ENCODE assay signal across 25 cellular contexts in genomic region chr9:112694910-112695555, GRCh38.
"Had no signal": no experiment of that assay in that cellular context is flagged by ENCODE, and none has a peak within 500 bp of the region (broad histone marks: within the 10 kb centered on the region; RNA-seq: fewer than 3 reads in every experiment).

No MANE protein-coding gene starts in this region.

- H3K27ac Mint-ChIP-seq: natural killer cell; stimulated activated effector memory CD8-positive, alpha-beta T cell treated with anti-CD3 and anti-CD28 coated beads, Interleukin-12 subunit alpha, Interleukin-12 subunit beta, amount 100 ng/mL, for 72 hours had no signal

- H3K4me3 Mint-ChIP-seq: natural killer cell; stimulated activated effector memory CD8-positive, alpha-beta T cell treated with anti-CD3 and anti-CD28 coated beads, Interleukin-12 subunit alpha, Interleukin-12 subunit beta, amount 100 ng/mL, for 72 hours had no signal

- H3K27ac ChIP-seq: foreskin keratinocyte, gastroesophageal sphincter, heart left ventricle, hepatocyte, left lung, psoas muscle, sigmoid colon, stomach, testis, tibial artery, upper lobe of left lung had no signal

- ATAC-seq: foreskin keratinocyte; gastroesophageal sphincter; heart left ventricle; left cardiac atrium; left lung; natural killer cell; psoas muscle; right cardiac atrium; stimulated activated effector memory CD8-positive, alpha-beta T cell treated with anti-CD3 and anti-CD28 coated beads, Interleukin-12 subunit alpha, Interleukin-12 subunit beta, amount 100 ng/mL, for 72 hours had no signal

- H3K27me3 ChIP-seq: dorsolateral prefrontal cortex, foreskin keratinocyte, gastroesophageal sphincter, heart left ventricle, hepatocyte, left lung, ovary, sigmoid colon, stomach, testis, tibial artery, upper lobe of left lung had no signal

- H3K4me1 Mint-ChIP-seq: stimulated activated effector memory CD8-positive, alpha-beta T cell treated with anti-CD3 and anti-CD28 coated beads, Interleukin-12 subunit alpha, Interleukin-12 subunit beta, amount 100 ng/mL, for 72 hours had no signal

- H3K9me3 ChIP-seq: gastroesophageal sphincter, heart left ventricle, left lung, ovary, psoas muscle, sigmoid colon, stomach, testis, tibial artery, upper lobe of left lung had no signal

- H2AFZ ChIP-seq: hepatocyte had no signal

- H3K4me2 ChIP-seq: hepatocyte had no signal

- H3K36me3 ChIP-seq: ovary had no signal

- H3K4me3 ChIP-seq: dorsolateral prefrontal cortex, gastroesophageal sphincter, heart left ventricle, hepatocyte, left lung, ovary, psoas muscle, sigmoid colon, stomach, testis, tibial artery, upper lobe of left lung had no signal

- DNase-seq: dorsolateral prefrontal cortex; effector CD4-positive, alpha-beta T cell; foreskin keratinocyte; heart left ventricle; left cardiac atrium; left lung; mesendoderm; natural killer cell; occipital lobe; ovary; posterior cingulate gyrus; psoas muscle; right cardiac atrium; sigmoid colon; stimulated activated CD4-positive, alpha-beta T cell treated with anti-CD3 and anti-CD28 coated beads, Interleukin-2, amount 100 ng/mL, for 24 hours; stimulated activated CD4-positive, alpha-beta T cell treated with anti-CD3 and anti-CD28 coated beads, Interleukin-4, amount 100 ng/mL, for 24 hours; stimulated activated naive CD4-positive, alpha-beta T cell treated with Interleukin-2 at 50 U/mL for 16 hours; stomach; substantia nigra; testis; tibial artery; upper lobe of left lung had no signal

- H3K79me2 ChIP-seq: hepatocyte had no signal

- H3K4me1 ChIP-seq: foreskin keratinocyte, gastroesophageal sphincter, heart left ventricle, psoas muscle, sigmoid colon, testis, tibial artery, upper lobe of left lung had no signal

- H3K9me3 Mint-ChIP-seq: natural killer cell; stimulated activated effector memory CD8-positive, alpha-beta T cell treated with anti-CD3 and anti-CD28 coated beads, Interleukin-12 subunit alpha, Interleukin-12 subunit beta, amount 100 ng/mL, for 72 hours had no signal
